Comparison of ENCODE assay signal across 15 cellular contexts in genomic region chr15:72011291-72011940, GRCh38.
A peak's percentile ranks its signal among the peaks of the same experiment; 100 is the strongest.
DNase-seq lines count a peak whose midpoint lies in the region; ATAC-seq and TF ChIP-seq lines count a peak whose summit lies in the region.
"Had no signal": no experiment of that assay in that cellular context is flagged by ENCODE, and none has a peak within 500 bp of the region (broad histone marks: within the 10 kb centered on the region; RNA-seq: fewer than 3 reads in every experiment).

No MANE protein-coding gene starts in this region.

- TF ChIP-seq CTCF in OCI-LY3 (IDR thresholded peaks at IDR 0.05; ENCODE audit: low read depth, low read length) = no peak
- TF ChIP-seq CTCF in fibroblast of the aortic adventitia (IDR thresholded peaks at IDR 0.05; ENCODE audit: insufficient read depth, low read length) = no peak

- peak overlapping the region; percentile 61 for H3K4me2 ChIP-seq in OCI-LY3 (ENCODE audit: low read length)
- H3K4me2 ChIP-seq: BLaER1 had no signal

- H3K4me1 ChIP-seq in OCI-LY3 (ENCODE audit: low read length) = peaks cover 87% of the 10 kb centered on the region
- H3K4me1 ChIP-seq: BLaER1 had no signal

- no peaks in the 10 kb centered on the region for H3K27me3 ChIP-seq in OCI-LY3 (ENCODE audit: low read depth, low read length)
- H3K27me3 ChIP-seq: BLaER1 had no signal

- H3K4me1 Mint-ChIP-seq in activated CD4-positive, alpha-beta T cell treated with anti-CD3 and anti-CD28 coated beads for 36 hours = peaks cover 5% of the 10 kb centered on the region
- H3K4me1 Mint-ChIP-seq in activated CD4-positive, alpha-beta T cell treated with anti-CD3 and anti-CD28 coated beads, Interleukin-2, amount 10 ng/mL, durations not matched to agents 7 days and 5 days = no peaks in the 10 kb centered on the region
- H3K4me1 Mint-ChIP-seq in stimulated activated naive CD8-positive, alpha-beta T cell treated with anti-CD3 and anti-CD28 coated beads, Interleukin-15, amount 100 ng/mL, for 72 hours = peaks cover 4% of the 10 kb centered on the region
- H3K4me1 Mint-ChIP-seq: CD8-positive, alpha-beta memory T cell had no signal

- peaks cover 15% of the 10 kb centered on the region for H3K36me3 ChIP-seq in OCI-LY3 (replicated peaks; ENCODE audit: low read depth, low read length)

- peak overlapping the region; percentile 76 for H3K27ac ChIP-seq in OCI-LY3 (ENCODE audit: low read length)
- H3K27ac ChIP-seq: 22Rv1, BLaER1 had no signal

- H2AFZ ChIP-seq in OCI-LY3 (ENCODE audit: low read depth, low read length) = no peak overlapping the region

- POLR2A ChIA-PET in activated CD4-positive, alpha-beta T cell treated with anti-CD3 and anti-CD28 coated beads for 36 hours (lab: Charles Lee) = no interaction called here
- POLR2A ChIA-PET in activated CD4-positive, alpha-beta T cell treated with anti-CD3 and anti-CD28 coated beads, Interleukin-2, amount 10 ng/mL, durations not matched to agents 7 days and 5 days (lab: Charles Lee) = no interaction called here

- H3K4me3 ChIP-seq in OCI-LY3 (ENCODE audit: low read length) (peak overlapping the region; percentile 29), fibroblast of the aortic adventitia (ENCODE audit: low read depth, low read length) (no peak overlapping the region)
- H3K4me3 ChIP-seq: BLaER1 had no signal

- CTCF ChIA-PET in activated CD4-positive, alpha-beta T cell treated with anti-CD3 and anti-CD28 coated beads for 36 hours (lab: Charles Lee) = no interaction called here
- CTCF ChIA-PET in activated CD4-positive, alpha-beta T cell treated with anti-CD3 and anti-CD28 coated beads, Interleukin-2, amount 10 ng/mL, durations not matched to agents 7 days and 5 days (lab: Charles Lee) = interaction anchor here (0.7 kb wide), 1 partner anchor 627 kb away, joined by 3 read pairs; no protein-coding TSS in a partner anchor

- peak; percentile 47 for ATAC-seq in activated CD4-positive, alpha-beta T cell treated with anti-CD3 and anti-CD28 coated beads for 36 hours
- no peak for ATAC-seq in stimulated activated naive CD8-positive, alpha-beta T cell treated with anti-CD3 and anti-CD28 coated beads, Interleukin-15, amount 100 ng/mL, for 72 hours
- no peak for ATAC-seq in GM18517 (IDR thresholded peaks at IDR 0.05; ENCODE audit: unreplicated experiment)

- peaks cover 11% of the 10 kb centered on the region; the same call in 1 of the 2 replicates for H3K79me2 ChIP-seq in OCI-LY3 (ENCODE audit: low read length)

- no peak overlapping the region for H3K27ac Mint-ChIP-seq in activated CD4-positive, alpha-beta T cell treated with anti-CD3 and anti-CD28 coated beads for 36 hours
- H3K27ac Mint-ChIP-seq in activated CD4-positive, alpha-beta T cell treated with anti-CD3 and anti-CD28 coated beads, Interleukin-2, amount 10 ng/mL, durations not matched to agents 7 days and 5 days = no peak overlapping the region
- H3K27ac Mint-ChIP-seq in stimulated activated naive CD8-positive, alpha-beta T cell treated with anti-CD3 and anti-CD28 coated beads, Interleukin-15, amount 100 ng/mL, for 72 hours = peak overlapping the region in 1 of 2 donors; percentile 42
- H3K27ac Mint-ChIP-seq: CD8-positive, alpha-beta memory T cell; IgD-negative memory B cell had no signal

- H3K9ac ChIP-seq in OCI-LY3 (ENCODE audit: low read length) = peak overlapping the region; percentile 42
- H3K9ac ChIP-seq: BLaER1 had no signal

- H4K20me1 ChIP-seq in OCI-LY3 (ENCODE audit: insufficient read depth, low read length) = no peaks in the 10 kb centered on the region
- H4K20me1 ChIP-seq: BLaER1 had no signal

- no peaks in the 10 kb centered on the region for H3K9me3 ChIP-seq in OCI-LY3 (ENCODE audit: insufficient read depth, low read length)
- H3K9me3 ChIP-seq: BLaER1, Caco-2 had no signal

- H3K9me3 Mint-ChIP-seq in activated CD4-positive, alpha-beta T cell treated with anti-CD3 and anti-CD28 coated beads for 36 hours (ENCODE audit: low read depth) = no peaks in the 10 kb centered on the region
- H3K9me3 Mint-ChIP-seq in activated CD4-positive, alpha-beta T cell treated with anti-CD3 and anti-CD28 coated beads, Interleukin-2, amount 10 ng/mL, durations not matched to agents 7 days and 5 days = no peaks in the 10 kb centered on the region
- no peaks in the 10 kb centered on the region for H3K9me3 Mint-ChIP-seq in stimulated activated naive CD8-positive, alpha-beta T cell treated with anti-CD3 and anti-CD28 coated beads, Interleukin-15, amount 100 ng/mL, for 72 hours
- H3K9me3 Mint-ChIP-seq: CD8-positive, alpha-beta memory T cell; IgD-negative memory B cell had no signal

- intact Hi-C loops in activated CD4-positive, alpha-beta T cell treated with anti-CD3 and anti-CD28 coated beads for 36 hours (cut with DNase I, micrococcal nuclease) = no loop called here

- peaks cover 13% of the 10 kb centered on the region for H3K36me3 Mint-ChIP-seq in activated CD4-positive, alpha-beta T cell treated with anti-CD3 and anti-CD28 coated beads for 36 hours (ENCODE audit: low read depth)
- peaks cover 3% of the 10 kb centered on the region for H3K36me3 Mint-ChIP-seq in activated CD4-positive, alpha-beta T cell treated with anti-CD3 and anti-CD28 coated beads, Interleukin-2, amount 10 ng/mL, durations not matched to agents 7 days and 5 days (ENCODE audit: low read depth)

- no peaks in the 10 kb centered on the region for H3K27me3 Mint-ChIP-seq in activated CD4-positive, alpha-beta T cell treated with anti-CD3 and anti-CD28 coated beads for 36 hours
- H3K27me3 Mint-ChIP-seq in activated CD4-positive, alpha-beta T cell treated with anti-CD3 and anti-CD28 coated beads, Interleukin-2, amount 10 ng/mL, durations not matched to agents 7 days and 5 days = no peaks in the 10 kb centered on the region
- H3K27me3 Mint-ChIP-seq in stimulated activated naive CD8-positive, alpha-beta T cell treated with anti-CD3 and anti-CD28 coated beads, Interleukin-15, amount 100 ng/mL, for 72 hours = no peaks in the 10 kb centered on the region
- H3K27me3 Mint-ChIP-seq: CD8-positive, alpha-beta memory T cell; IgD-negative memory B cell had no signal

- no peak for DNase-seq in activated CD4-positive, alpha-beta T cell treated with anti-CD3 and anti-CD28 coated beads for 36 hours
- no peak for DNase-seq in activated CD4-positive, alpha-beta T cell treated with anti-CD3 and anti-CD28 coated beads, Interleukin-2, amount 10 ng/mL, durations not matched to agents 7 days and 5 days
- peak; percentile 1 for DNase-seq in fibroblast of the aortic adventitia (ENCODE audit: low read depth)
- no peak for DNase-seq in stimulated activated naive CD8-positive, alpha-beta T cell treated with anti-CD3 and anti-CD28 coated beads, Interleukin-15, amount 100 ng/mL, for 72 hours
- no peak for DNase-seq in GOT3 (lab: John Stamatoyannopoulos, UW)
- DNase-seq: AML-193; CD8-positive, alpha-beta memory T cell; DND-41; GDM1 had no signal

- no peak overlapping the region for H3K4me3 Mint-ChIP-seq in activated CD4-positive, alpha-beta T cell treated with anti-CD3 and anti-CD28 coated beads for 36 hours
- no peak overlapping the region for H3K4me3 Mint-ChIP-seq in activated CD4-positive, alpha-beta T cell treated with anti-CD3 and anti-CD28 coated beads, Interleukin-2, amount 10 ng/mL, durations not matched to agents 7 days and 5 days
- H3K4me3 Mint-ChIP-seq in stimulated activated naive CD8-positive, alpha-beta T cell treated with anti-CD3 and anti-CD28 coated beads, Interleukin-15, amount 100 ng/mL, for 72 hours = no peak overlapping the region
- H3K4me3 Mint-ChIP-seq: CD8-positive, alpha-beta memory T cell; IgD-negative memory B cell had no signal
